In the genomic region with DNA sequence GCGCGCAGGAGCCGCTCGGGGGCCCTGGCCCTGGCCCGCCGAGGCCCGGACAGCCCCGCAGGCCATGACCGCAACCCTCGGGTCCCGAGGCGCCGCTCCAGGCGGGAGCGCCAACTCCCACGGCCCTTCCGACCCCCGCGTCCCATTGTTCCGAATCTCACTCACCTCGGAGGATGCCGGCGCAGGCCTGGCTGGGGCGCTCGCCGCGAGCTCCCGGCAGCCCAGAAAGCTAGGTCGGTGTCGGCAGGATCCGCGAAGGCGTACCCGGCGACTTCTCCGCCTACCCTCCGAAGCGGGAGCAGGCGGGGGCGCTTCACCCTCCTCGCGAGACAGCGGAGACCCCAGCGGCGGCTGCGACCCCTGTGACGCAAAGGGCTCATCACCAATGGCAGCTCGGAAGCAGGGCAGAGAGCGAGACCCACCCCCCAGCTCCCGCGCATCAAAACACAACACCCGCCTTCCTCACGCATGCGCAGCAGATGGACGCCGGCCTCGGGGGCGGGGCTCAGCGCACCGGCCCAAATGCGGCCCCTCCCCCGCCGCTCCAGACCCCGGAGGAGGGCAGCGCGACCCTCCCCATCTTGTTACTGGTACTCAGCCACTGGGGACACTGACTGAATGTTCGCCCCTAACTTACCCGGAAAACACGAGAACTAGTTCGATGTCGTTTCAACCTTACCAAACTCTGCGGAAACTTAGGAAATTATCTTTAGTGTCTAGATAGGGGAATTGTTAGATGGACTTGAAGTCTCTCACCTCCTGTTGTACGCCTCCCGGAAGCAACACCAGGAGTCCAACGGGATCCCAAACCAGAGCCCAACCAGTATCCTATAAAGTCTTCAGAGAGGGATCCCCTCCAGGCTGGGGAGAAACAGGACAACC, we compare ENCODE assay signal across 1 cellular context.
TF ChIP-seq lines count a peak whose summit lies in the region.

No MANE protein-coding gene starts in this region.

TF ChIP-seq in HepG2, 621 proteins besides CTCF, POLR2A, EP300 and RAD21 (continued from another document and continues in another):
- TF ChIP-seq JDP2 (CRISPR knock-in tag; IDR thresholded peaks at IDR 0.05; ENCODE audit: borderline replicate concordance) (no peak), ZNF451 (CRISPR knock-in tag; IDR thresholded peaks at IDR 0.05) (no peak; the same call in 1 of the 2 replicates), GATAD2A (CRISPR knock-in tag; IDR thresholded peaks at IDR 0.05) (peak; percentile 65), SOX13 (IDR thresholded peaks at IDR 0.05) (no peak), SOX13 (CRISPR knock-in tag; conservative IDR thresholded peaks at IDR 0.05 in 1 of 2, IDR thresholded peaks at IDR 0.05 in 1 of 2) (peak in 1 of 2 experiments; percentile 49; a peak in 1 of 4 replicates), NR2F2 (IDR thresholded peaks at IDR 0.05; ENCODE audit: borderline replicate concordance, low read depth) (no peak; the same call in 1 of the 2 replicates), ZNF724P (CRISPR knock-in tag; IDR thresholded peaks at IDR 0.05; ENCODE audit: borderline replicate concordance) (no peak), ZNF660 (CRISPR knock-in tag; IDR thresholded peaks at IDR 0.05; ENCODE audit: borderline replicate concordance, low read depth) (no peak), ADNP (CRISPR knock-in tag; IDR thresholded peaks at IDR 0.05) (no peak), ZNF501 (CRISPR knock-in tag; IDR thresholded peaks at IDR 0.05) (peak; percentile 80), HDAC1 (CRISPR knock-in tag; IDR thresholded peaks at IDR 0.05) (peak; percentile 58), ZNF224 (CRISPR knock-in tag; IDR thresholded peaks at IDR 0.05) (no peak), ARNT (IDR thresholded peaks at IDR 0.05) (no peak), ZBTB42 (CRISPR knock-in tag; IDR thresholded peaks at IDR 0.05) (no peak), ZNF121 (CRISPR knock-in tag; IDR thresholded peaks at IDR 0.05) (peak; percentile 99), ZNF207 (IDR thresholded peaks at IDR 0.05; ENCODE audit: borderline replicate concordance) (no peak), ELF1 (CRISPR knock-in tag; IDR thresholded peaks at IDR 0.05) (peak; percentile 58), PITX1 (CRISPR knock-in tag; IDR thresholded peaks at IDR 0.05) (0 out of 2 replicates have a peak, but pooled peaks have one; percentile 46), HES4 (CRISPR knock-in tag; IDR thresholded peaks at IDR 0.05; ENCODE audit: borderline replicate concordance) (peak; percentile 39; the same call in 1 of the 2 replicates), ARNT2 (CRISPR knock-in tag; IDR thresholded peaks at IDR 0.05; ENCODE audit: low read depth) (peak; percentile 93), PAWR (CRISPR knock-in tag; IDR thresholded peaks at IDR 0.05; ENCODE audit: borderline replicate concordance) (no peak), TAF1 (CRISPR knock-in tag; IDR thresholded peaks at IDR 0.05) (peak; percentile 60; the same call in 1 of the 2 replicates), SP2 (CRISPR knock-in tag; IDR thresholded peaks at IDR 0.05) (peak; percentile 17; the same call in 1 of the 2 replicates), ZNF33B (CRISPR knock-in tag; IDR thresholded peaks at IDR 0.05) (no peak), ZNF570 (CRISPR knock-in tag; IDR thresholded peaks at IDR 0.05; ENCODE audit: borderline replicate concordance) (no peak), ZNF160 (CRISPR knock-in tag; IDR thresholded peaks at IDR 0.05) (0 out of 2 replicates have a peak, but pooled peaks have one; percentile 41), RBAK (CRISPR knock-in tag; IDR thresholded peaks at IDR 0.05) (no peak), NFE2L2 (IDR thresholded peaks at IDR 0.05; ENCODE audit: low read length) (no peak), DNMT3B (CRISPR knock-in tag; conservative IDR thresholded peaks at IDR 0.05) (no peak), RFX1 (IDR thresholded peaks at IDR 0.05) (no peak)
- TF ChIP-seq, protein P1, sequence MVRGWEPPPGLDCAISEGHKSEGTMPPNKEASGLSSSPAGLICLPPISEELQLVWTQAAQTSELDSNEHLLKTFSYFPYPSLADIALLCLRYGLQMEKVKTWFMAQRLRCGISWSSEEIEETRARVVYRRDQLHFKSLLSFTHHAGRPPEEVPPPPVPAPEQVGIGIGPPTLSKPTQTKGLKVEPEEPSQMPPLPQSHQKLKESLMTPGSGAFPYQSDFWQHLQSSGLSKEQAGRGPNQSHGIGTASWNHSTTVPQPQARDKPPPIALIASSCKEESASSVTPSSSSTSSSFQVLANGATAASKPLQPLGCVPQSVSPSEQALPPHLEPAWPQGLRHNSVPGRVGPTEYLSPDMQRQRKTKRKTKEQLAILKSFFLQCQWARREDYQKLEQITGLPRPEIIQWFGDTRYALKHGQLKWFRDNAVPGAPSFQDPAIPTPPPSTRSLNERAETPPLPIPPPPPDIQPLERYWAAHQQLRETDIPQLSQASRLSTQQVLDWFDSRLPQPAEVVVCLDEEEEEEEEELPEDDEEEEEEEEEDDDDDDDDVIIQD (CRISPR knock-in tag; IDR thresholded peaks at IDR 0.05; ENCODE audit: low read depth): 0 out of 2 replicates have a peak, but pooled peaks have one; percentile 18
- TF ChIP-seq, protein P2, sequence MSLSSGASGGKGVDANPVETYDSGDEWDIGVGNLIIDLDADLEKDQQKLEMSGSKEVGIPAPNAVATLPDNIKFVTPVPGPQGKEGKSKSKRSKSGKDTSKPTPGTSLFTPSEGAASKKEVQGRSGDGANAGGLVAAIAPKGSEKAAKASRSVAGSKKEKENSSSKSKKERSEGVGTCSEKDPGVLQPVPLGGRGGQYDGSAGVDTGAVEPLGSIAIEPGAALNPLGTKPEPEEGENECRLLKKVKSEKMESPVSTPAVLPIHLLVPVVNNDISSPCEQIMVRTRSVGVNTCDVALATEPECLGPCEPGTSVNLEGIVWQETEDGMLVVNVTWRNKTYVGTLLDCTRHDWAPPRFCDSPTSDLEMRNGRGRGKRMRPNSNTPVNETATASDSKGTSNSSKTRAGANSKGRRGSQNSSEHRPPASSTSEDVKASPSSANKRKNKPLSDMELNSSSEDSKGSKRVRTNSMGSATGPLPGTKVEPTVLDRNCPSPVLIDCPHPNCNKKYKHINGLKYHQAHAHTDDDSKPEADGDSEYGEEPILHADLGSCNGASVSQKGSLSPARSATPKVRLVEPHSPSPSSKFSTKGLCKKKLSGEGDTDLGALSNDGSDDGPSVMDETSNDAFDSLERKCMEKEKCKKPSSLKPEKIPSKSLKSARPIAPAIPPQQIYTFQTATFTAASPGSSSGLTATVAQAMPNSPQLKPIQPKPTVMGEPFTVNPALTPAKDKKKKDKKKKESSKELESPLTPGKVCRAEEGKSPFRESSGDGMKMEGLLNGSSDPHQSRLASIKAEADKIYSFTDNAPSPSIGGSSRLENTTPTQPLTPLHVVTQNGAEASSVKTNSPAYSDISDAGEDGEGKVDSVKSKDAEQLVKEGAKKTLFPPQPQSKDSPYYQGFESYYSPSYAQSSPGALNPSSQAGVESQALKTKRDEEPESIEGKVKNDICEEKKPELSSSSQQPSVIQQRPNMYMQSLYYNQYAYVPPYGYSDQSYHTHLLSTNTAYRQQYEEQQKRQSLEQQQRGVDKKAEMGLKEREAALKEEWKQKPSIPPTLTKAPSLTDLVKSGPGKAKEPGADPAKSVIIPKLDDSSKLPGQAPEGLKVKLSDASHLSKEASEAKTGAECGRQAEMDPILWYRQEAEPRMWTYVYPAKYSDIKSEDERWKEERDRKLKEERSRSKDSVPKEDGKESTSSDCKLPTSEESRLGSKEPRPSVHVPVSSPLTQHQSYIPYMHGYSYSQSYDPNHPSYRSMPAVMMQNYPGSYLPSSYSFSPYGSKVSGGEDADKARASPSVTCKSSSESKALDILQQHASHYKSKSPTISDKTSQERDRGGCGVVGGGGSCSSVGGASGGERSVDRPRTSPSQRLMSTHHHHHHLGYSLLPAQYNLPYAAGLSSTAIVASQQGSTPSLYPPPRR (CRISPR knock-in tag; IDR thresholded peaks at IDR 0.05; ENCODE audit: borderline replicate concordance): no peak
- TF ChIP-seq, protein P3, sequence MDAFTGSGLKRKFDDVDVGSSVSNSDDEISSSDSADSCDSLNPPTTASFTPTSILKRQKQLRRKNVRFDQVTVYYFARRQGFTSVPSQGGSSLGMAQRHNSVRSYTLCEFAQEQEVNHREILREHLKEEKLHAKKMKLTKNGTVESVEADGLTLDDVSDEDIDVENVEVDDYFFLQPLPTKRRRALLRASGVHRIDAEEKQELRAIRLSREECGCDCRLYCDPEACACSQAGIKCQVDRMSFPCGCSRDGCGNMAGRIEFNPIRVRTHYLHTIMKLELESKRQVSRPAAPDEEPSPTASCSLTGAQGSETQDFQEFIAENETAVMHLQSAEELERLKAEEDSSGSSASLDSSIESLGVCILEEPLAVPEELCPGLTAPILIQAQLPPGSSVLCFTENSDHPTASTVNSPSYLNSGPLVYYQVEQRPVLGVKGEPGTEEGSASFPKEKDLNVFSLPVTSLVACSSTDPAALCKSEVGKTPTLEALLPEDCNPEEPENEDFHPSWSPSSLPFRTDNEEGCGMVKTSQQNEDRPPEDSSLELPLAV (CRISPR knock-in tag; conservative IDR thresholded peaks at IDR 0.05; ENCODE audit: low read depth): no peak
- TF ChIP-seq, protein P4, sequence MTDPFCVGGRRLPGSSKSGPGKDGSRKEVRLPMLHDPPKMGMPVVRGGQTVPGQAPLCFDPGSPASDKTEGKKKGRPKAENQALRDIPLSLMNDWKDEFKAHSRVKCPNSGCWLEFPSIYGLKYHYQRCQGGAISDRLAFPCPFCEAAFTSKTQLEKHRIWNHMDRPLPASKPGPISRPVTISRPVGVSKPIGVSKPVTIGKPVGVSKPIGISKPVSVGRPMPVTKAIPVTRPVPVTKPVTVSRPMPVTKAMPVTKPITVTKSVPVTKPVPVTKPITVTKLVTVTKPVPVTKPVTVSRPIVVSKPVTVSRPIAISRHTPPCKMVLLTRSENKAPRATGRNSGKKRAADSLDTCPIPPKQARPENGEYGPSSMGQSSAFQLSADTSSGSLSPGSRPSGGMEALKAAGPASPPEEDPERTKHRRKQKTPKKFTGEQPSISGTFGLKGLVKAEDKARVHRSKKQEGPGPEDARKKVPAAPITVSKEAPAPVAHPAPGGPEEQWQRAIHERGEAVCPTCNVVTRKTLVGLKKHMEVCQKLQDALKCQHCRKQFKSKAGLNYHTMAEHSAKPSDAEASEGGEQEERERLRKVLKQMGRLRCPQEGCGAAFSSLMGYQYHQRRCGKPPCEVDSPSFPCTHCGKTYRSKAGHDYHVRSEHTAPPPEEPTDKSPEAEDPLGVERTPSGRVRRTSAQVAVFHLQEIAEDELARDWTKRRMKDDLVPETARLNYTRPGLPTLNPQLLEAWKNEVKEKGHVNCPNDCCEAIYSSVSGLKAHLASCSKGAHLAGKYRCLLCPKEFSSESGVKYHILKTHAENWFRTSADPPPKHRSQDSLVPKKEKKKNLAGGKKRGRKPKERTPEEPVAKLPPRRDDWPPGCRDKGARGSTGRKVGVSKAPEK (CRISPR knock-in tag; IDR thresholded peaks at IDR 0.05; ENCODE audit: borderline replicate concordance): no peak
- TF ChIP-seq, protein P5, sequence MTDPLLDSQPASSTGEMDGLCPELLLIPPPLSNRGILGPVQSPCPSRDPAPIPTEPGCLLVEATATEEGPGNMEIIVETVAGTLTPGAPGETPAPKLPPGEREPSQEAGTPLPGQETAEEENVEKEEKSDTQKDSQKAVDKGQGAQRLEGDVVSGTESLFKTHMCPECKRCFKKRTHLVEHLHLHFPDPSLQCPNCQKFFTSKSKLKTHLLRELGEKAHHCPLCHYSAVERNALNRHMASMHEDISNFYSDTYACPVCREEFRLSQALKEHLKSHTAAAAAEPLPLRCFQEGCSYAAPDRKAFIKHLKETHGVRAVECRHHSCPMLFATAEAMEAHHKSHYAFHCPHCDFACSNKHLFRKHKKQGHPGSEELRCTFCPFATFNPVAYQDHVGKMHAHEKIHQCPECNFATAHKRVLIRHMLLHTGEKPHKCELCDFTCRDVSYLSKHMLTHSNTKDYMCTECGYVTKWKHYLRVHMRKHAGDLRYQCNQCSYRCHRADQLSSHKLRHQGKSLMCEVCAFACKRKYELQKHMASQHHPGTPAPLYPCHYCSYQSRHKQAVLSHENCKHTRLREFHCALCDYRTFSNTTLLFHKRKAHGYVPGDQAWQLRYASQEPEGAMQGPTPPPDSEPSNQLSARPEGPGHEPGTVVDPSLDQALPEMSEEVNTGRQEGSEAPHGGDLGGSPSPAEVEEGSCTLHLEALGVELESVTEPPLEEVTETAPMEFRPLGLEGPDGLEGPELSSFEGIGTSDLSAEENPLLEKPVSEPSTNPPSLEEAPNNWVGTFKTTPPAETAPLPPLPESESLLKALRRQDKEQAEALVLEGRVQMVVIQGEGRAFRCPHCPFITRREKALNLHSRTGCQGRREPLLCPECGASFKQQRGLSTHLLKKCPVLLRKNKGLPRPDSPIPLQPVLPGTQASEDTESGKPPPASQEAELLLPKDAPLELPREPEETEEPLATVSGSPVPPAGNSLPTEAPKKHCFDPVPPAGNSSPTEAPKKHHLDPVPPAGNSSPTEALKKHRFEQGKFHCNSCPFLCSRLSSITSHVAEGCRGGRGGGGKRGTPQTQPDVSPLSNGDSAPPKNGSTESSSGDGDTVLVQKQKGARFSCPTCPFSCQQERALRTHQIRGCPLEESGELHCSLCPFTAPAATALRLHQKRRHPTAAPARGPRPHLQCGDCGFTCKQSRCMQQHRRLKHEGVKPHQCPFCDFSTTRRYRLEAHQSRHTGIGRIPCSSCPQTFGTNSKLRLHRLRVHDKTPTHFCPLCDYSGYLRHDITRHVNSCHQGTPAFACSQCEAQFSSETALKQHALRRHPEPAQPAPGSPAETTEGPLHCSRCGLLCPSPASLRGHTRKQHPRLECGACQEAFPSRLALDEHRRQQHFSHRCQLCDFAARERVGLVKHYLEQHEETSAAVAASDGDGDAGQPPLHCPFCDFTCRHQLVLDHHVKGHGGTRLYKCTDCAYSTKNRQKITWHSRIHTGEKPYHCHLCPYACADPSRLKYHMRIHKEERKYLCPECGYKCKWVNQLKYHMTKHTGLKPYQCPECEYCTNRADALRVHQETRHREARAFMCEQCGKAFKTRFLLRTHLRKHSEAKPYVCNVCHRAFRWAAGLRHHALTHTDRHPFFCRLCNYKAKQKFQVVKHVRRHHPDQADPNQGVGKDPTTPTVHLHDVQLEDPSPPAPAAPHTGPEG (CRISPR knock-in tag; IDR thresholded peaks at IDR 0.05): peak; percentile 55; the same call in 1 of the 2 replicates
- TF ChIP-seq, protein P6, sequence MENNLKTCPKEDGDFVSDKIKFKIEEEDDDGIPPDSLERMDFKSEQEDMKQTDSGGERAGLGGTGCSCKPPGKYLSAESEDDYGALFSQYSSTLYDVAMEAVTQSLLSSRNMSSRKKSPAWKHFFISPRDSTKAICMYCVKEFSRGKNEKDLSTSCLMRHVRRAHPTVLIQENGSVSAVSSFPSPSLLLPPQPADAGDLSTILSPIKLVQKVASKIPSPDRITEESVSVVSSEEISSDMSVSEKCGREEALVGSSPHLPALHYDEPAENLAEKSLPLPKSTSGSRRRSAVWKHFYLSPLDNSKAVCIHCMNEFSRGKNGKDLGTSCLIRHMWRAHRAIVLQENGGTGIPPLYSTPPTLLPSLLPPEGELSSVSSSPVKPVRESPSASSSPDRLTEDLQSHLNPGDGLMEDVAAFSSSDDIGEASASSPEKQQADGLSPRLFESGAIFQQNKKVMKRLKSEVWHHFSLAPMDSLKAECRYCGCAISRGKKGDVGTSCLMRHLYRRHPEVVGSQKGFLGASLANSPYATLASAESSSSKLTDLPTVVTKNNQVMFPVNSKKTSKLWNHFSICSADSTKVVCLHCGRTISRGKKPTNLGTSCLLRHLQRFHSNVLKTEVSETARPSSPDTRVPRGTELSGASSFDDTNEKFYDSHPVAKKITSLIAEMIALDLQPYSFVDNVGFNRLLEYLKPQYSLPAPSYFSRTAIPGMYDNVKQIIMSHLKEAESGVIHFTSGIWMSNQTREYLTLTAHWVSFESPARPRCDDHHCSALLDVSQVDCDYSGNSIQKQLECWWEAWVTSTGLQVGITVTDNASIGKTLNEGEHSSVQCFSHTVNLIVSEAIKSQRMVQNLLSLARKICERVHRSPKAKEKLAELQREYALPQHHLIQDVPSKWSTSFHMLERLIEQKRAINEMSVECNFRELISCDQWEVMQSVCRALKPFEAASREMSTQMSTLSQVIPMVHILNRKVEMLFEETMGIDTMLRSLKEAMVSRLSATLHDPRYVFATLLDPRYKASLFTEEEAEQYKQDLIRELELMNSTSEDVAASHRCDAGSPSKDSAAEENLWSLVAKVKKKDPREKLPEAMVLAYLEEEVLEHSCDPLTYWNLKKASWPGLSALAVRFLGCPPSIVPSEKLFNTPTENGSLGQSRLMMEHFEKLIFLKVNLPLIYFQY (CRISPR knock-in tag; IDR thresholded peaks at IDR 0.05; ENCODE audit: borderline replicate concordance): no peak; the same call in 1 of the 2 replicates
